Comparison of ENCODE assay signal across 9 cellular contexts in the genomic region with DNA sequence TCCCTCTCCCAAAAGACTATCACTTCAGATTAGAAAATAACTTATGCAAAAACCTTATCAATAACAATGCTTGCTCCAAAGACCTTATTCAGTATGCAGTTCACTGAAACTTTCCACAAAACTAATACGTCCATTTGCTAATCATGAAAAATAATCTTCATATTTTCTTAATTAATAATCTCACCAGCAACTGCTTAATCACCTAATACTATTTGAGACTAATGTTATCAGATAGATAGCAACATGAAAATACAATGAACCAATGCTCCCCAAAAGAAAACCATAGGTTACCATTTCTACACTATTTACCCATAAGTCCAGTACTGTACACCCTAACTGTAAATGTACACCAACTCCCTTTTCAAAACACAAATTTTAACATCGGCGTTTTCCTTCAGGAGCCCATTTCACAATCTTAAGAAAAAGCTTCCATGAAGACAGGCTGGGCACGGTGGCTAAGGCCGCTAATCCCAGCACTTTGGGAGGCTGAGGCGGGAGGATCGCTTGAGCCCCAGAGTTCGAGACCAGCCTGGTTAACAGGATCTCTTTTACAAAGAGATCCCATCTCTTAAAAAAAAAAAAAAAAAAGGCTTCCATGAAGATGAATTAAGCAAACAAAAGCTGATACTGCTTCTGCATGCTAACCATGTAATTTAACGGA. TPM values are rescaled to one million over a fixed set of nuclear protein-coding genes. Genes with fewer than 3 reads are reported as not detected.
A peak's percentile ranks its signal among the peaks of the same experiment; 100 is the strongest.
DNase-seq lines count a peak whose midpoint lies in the region; ATAC-seq and TF ChIP-seq lines count a peak whose summit lies in the region.
"Had no signal": no experiment of that assay in that cellular context is flagged by ENCODE, and none has a peak within 500 bp of the region (broad histone marks: within the 10 kb centered on the region; RNA-seq: fewer than 3 reads in every experiment).

No MANE protein-coding gene starts in this region.

- no peak overlapping the region for H2BK5ac ChIP-seq in mesendoderm (ENCODE audit: low read length)

- H3K4me3 ChIP-seq in A673 (ENCODE audit: low read depth, low read length, poor library complexity, severe bottlenecking) (peak overlapping the region; percentile 88), mesendoderm (ENCODE audit: low read length) (peak overlapping the region; percentile 94)

- H3K23ac ChIP-seq in mesendoderm (ENCODE audit: low read length) = no peak overlapping the region

- H3K36me3 ChIP-seq in A673 (ENCODE audit: insufficient read depth, low read length, poor library complexity, severe bottlenecking) (peaks cover 3% of the 10 kb centered on the region), mesendoderm (ENCODE audit: control insufficient read depth, insufficient read depth, low read length) (no peaks in the 10 kb centered on the region)

- CTCF ChIA-PET in A673 (lab: Charles Lee) = no interaction called here

- 100% methylated on average over 3 of the region's 9 CpGs for WGBS in mesendoderm (ENCODE audit: extremely low coverage, insufficient coverage, low lambda C conversion rate)

- no peak overlapping the region for H4K8ac ChIP-seq in mesendoderm (ENCODE audit: low read depth, low read length)

- no peak for ATAC-seq in GM18498 (IDR thresholded peaks at IDR 0.05; ENCODE audit: unreplicated experiment)
- ATAC-seq in GM21528 (IDR thresholded peaks at IDR 0.05; ENCODE audit: low FRiP score, unreplicated experiment) = no peak

- DNase-seq in A673 (ENCODE audit: low spot score) (peak; percentile 40), HT1080 (ENCODE audit: low read depth) (peak; percentile 22), mesendoderm (no peak), SHP77 treated with DMSO at 0.1 percent for 48 hours (lab: John Stamatoyannopoulos, UW) (no peak), T-helper 9 cell (no peak)
- DNase-seq: amniotic stem cell had no signal

- peak overlapping the region; percentile 85 to 90 (median 89) for H3K4me3 Mint-ChIP-seq in brain

- no peak overlapping the region for H3K4me2 ChIP-seq in mesendoderm (ENCODE audit: low read length)

- H3K9ac ChIP-seq in mesendoderm (ENCODE audit: low read length) = peak overlapping the region; percentile 78

- peaks cover 28% of the 10 kb centered on the region for H3K4me1 ChIP-seq in A673 (ENCODE audit: insufficient read depth, low read length, poor library complexity, severe bottlenecking)
- H3K4me1 ChIP-seq in mesendoderm (ENCODE audit: control insufficient read depth, low read depth, low read length) = peaks cover 4% of the 10 kb centered on the region

- H2BK15ac ChIP-seq in mesendoderm (replicated peaks; ENCODE audit: low read depth) = no peak overlapping the region

- H3K27ac ChIP-seq in A673 (ENCODE audit: low read depth, low read length, poor library complexity, severe bottlenecking) (peak overlapping the region; percentile 97), mesendoderm (ENCODE audit: low read depth, low read length) (no peak overlapping the region)

- H4K5ac ChIP-seq in mesendoderm (ENCODE audit: low read length) = no peak overlapping the region

- no peak overlapping the region for H2AK5ac ChIP-seq in mesendoderm (ENCODE audit: low read length)

- H3K27me3 ChIP-seq in A673 (replicated peaks; ENCODE audit: insufficient read depth, low read depth, low read length, poor library complexity) (no peaks in the 10 kb centered on the region), mesendoderm (ENCODE audit: insufficient read depth, low read length, poor library complexity) (no peaks in the 10 kb centered on the region)

- H3K36me3 Mint-ChIP-seq in brain = peaks cover 42% of the 10 kb centered on the region

- POLR2A ChIA-PET in A673 (lab: Charles Lee; ENCODE audit: low non-redundant PET) = no interaction called here

- H2BK120ac ChIP-seq in mesendoderm (ENCODE audit: low read depth, low read length) = no peak overlapping the region

- no peak for TF ChIP-seq CTCF in A673 (conservative IDR thresholded peaks at IDR 0.05; ENCODE audit: low read depth, low read length)
- TF ChIP-seq CTCF in brain (conservative IDR thresholded peaks at IDR 0.05) = no peak

- no peak overlapping the region for H3K4ac ChIP-seq in mesendoderm (ENCODE audit: low read depth, low read length)

- peak overlapping the region; percentile 78 to 97 (median 93) for H3K27ac Mint-ChIP-seq in brain

- H3K18ac ChIP-seq in mesendoderm (ENCODE audit: low read length) = no peak overlapping the region

- H3K27me3 Mint-ChIP-seq in brain = no peaks in the 10 kb centered on the region

- BruUV-seq in A673 (replicated peaks; lab: Mats Ljungman, UMichigan) = TSS peak; percentile 45

- H3K4me1 Mint-ChIP-seq in brain = peaks cover 61% of the 10 kb centered on the region

- H3K79me1 ChIP-seq in mesendoderm (ENCODE audit: low read length) = peaks cover 2% of the 10 kb centered on the region

- peak overlapping the region; percentile 94 for H3K56ac ChIP-seq in mesendoderm (ENCODE audit: low read length)

- H3K9me3 ChIP-seq in A673 (ENCODE audit: low read depth, low read length, poor library complexity, severe bottlenecking) = no peaks in the 10 kb centered on the region

- peaks cover 0 to 10% (median 2%) of the 10 kb centered on the region in 5 experiments for H3K9me3 Mint-ChIP-seq in brain

- peaks cover 59% of the 10 kb centered on the region for H3K79me2 ChIP-seq in mesendoderm (ENCODE audit: control insufficient read depth, insufficient read depth, low read length)

- intact Hi-C loops in A673 (cut with micrococcal nuclease; ENCODE audit: unreplicated experiment) = no loop called here

RNA-seq across cellular contexts. Expression of a gene that starts 1.7 kb away (rescaled TPM):
- 610 and 611 TPM in 2 replicates for total RNA-seq in A673 (2021)
- 57.4 and 74.5 TPM in 2 replicates for total RNA-seq in HT1080 (2014; rRNA removed; shearing (Covaris generic))
- polyA plus RNA-seq in HT1080 (2015; cell fraction: cytosol; rRNA removed) = 308 and 321 TPM in 2 replicates
- polyA plus RNA-seq in HT1080 (2015; cell fraction: nucleus; rRNA removed) = 152 and 153 TPM in 2 replicates
- 689 TPM for polyA plus RNA-seq in brain (ENCODE audit: insufficient read depth, low read depth, low replicate concordance)
- 227 TPM for polyA plus RNA-seq in mesendoderm (2013, experiment 1 of 2)
- polyA plus RNA-seq in mesendoderm (2013, experiment 2 of 2) = 228 TPM

RNA-seq across cellular contexts. Expression of a gene that starts 25.8 kb away (rescaled TPM):
- total RNA-seq in A673 (2021) = 0.28 TPM in 1 of 2 replicates, not detected in the other
- not detected in 2 replicates for total RNA-seq in HT1080 (2014; rRNA removed; shearing (Covaris generic))
- not detected in 2 replicates for polyA plus RNA-seq in HT1080 (2015; cell fraction: cytosol; rRNA removed)
- 0.18 TPM in 1 of 2 replicates, not detected in the other for polyA plus RNA-seq in HT1080 (2015; cell fraction: nucleus; rRNA removed)
- polyA plus RNA-seq in brain (ENCODE audit: insufficient read depth, low read depth, low replicate concordance) = 0.27 TPM
- 0.27 TPM for polyA plus RNA-seq in mesendoderm (2013, experiment 1 of 2)
- 0.22 TPM for polyA plus RNA-seq in mesendoderm (2013, experiment 2 of 2)

RNA-seq across cellular contexts. Expression of a gene that starts 29.9 kb away (rescaled TPM):
- 4.1 and 10.3 TPM in 2 replicates for total RNA-seq in A673 (2021)
- total RNA-seq in HT1080 (2014; rRNA removed; shearing (Covaris generic)) = 0.30 and 0.69 TPM in 2 replicates
- 0.37 and 0.45 TPM in 2 replicates for polyA plus RNA-seq in HT1080 (2015; cell fraction: cytosol; rRNA removed)
- 0.40 and 0.48 TPM in 2 replicates for polyA plus RNA-seq in HT1080 (2015; cell fraction: nucleus; rRNA removed)
- 6.5 TPM for polyA plus RNA-seq in brain (ENCODE audit: insufficient read depth, low read depth, low replicate concordance)
- 9.0 TPM for polyA plus RNA-seq in mesendoderm (2013, experiment 1 of 2)
- 8.8 TPM for polyA plus RNA-seq in mesendoderm (2013, experiment 2 of 2)

Comparison
In these comparisons a context has a peak if more than half of its experiments do, and no peak if none do; other contexts are left out.
1. DNase-seq: peak in A673 (single experiment) and HT1080 (single experiment); none in mesendoderm (single experiment), SHP77 treated with DMSO at 0.1 percent for 48 hours (single experiment) and T-helper 9 cell (single experiment).